ENCODE assay signal across 18 cellular contexts in genomic region chr20:24406761-24407550, GRCh38.
DNase-seq lines count a peak whose midpoint lies in the region; ATAC-seq and TF ChIP-seq lines count a peak whose summit lies in the region.
"Had no signal": no experiment of that assay in that cellular context is flagged by ENCODE, and none has a peak within 500 bp of the region (broad histone marks: within the 10 kb centered on the region; RNA-seq: fewer than 3 reads in every experiment).

No MANE protein-coding gene starts in this region.

- H3K9me3 Mint-ChIP-seq in activated CD8-positive, alpha-beta T cell treated with anti-CD3 and anti-CD28 coated beads for 36 hours, result no peaks in the 10 kb centered on the region
- peaks cover 3% of the 10 kb centered on the region for H3K9me3 Mint-ChIP-seq in chondrocyte (ENCODE audit: low read depth)

- intact Hi-C loops in activated CD8-positive, alpha-beta T cell treated with anti-CD3 and anti-CD28 coated beads for 36 hours (cut with micrococcal nuclease), result no loop called here

- no peaks in the 10 kb centered on the region for H3K4me1 ChIP-seq in foreskin keratinocyte
- H3K4me1 ChIP-seq: psoas muscle, transverse colon had no signal

- CTCF ChIA-PET in activated CD8-positive, alpha-beta T cell treated with anti-CD3 and anti-CD28 coated beads for 36 hours (lab: Charles Lee), result no interaction called here

- ATAC-seq in GM19463 (IDR thresholded peaks at IDR 0.05; ENCODE audit: unreplicated experiment), result peak; percentile 86
- ATAC-seq in activated CD8-positive, alpha-beta T cell treated with anti-CD3 and anti-CD28 coated beads for 36 hours, result peak; percentile 85
- ATAC-seq in foreskin keratinocyte, result peak; percentile 57
- ATAC-seq in HG02981 (IDR thresholded peaks at IDR 0.05; ENCODE audit: unreplicated experiment), result no peak
- ATAC-seq: K562, psoas muscle had no signal

- peak overlapping the region; percentile 83 for H3K27ac Mint-ChIP-seq in activated CD8-positive, alpha-beta T cell treated with anti-CD3 and anti-CD28 coated beads for 36 hours
- no peak overlapping the region for H3K27ac Mint-ChIP-seq in chondrocyte (ENCODE audit: unreplicated experiment)
- H3K27ac Mint-ChIP-seq: B cell had no signal

- H3K27ac ChIP-seq in foreskin keratinocyte, result no peak overlapping the region
- H3K27ac ChIP-seq: psoas muscle, transverse colon had no signal

- H3K36me3 Mint-ChIP-seq in activated CD8-positive, alpha-beta T cell treated with anti-CD3 and anti-CD28 coated beads for 36 hours (ENCODE audit: low read depth), result no peaks in the 10 kb centered on the region
- no peaks in the 10 kb centered on the region for H3K36me3 Mint-ChIP-seq in chondrocyte (ENCODE audit: low read depth)

- no peak overlapping the region for H3K4me3 Mint-ChIP-seq in activated CD8-positive, alpha-beta T cell treated with anti-CD3 and anti-CD28 coated beads for 36 hours
- no peak overlapping the region for H3K4me3 Mint-ChIP-seq in chondrocyte (ENCODE audit: unreplicated experiment)
- H3K4me3 Mint-ChIP-seq: B cell had no signal

- H3K4me1 Mint-ChIP-seq in activated CD8-positive, alpha-beta T cell treated with anti-CD3 and anti-CD28 coated beads for 36 hours (ENCODE audit: low read depth), result peaks cover 19% of the 10 kb centered on the region
- H3K4me1 Mint-ChIP-seq in chondrocyte (ENCODE audit: low read depth), result peaks cover 32% of the 10 kb centered on the region
- H3K4me1 Mint-ChIP-seq: B cell had no signal

- DNase-seq in Ammon's horn (ENCODE audit: low spot score) (peak; percentile 47), foreskin keratinocyte (peak; percentile 22 to 49), cortex of kidney (lab: John Stamatoyannopoulos, UW) (no peak), HuH-7 (ENCODE audit: low spot score) (no peak), chondrocyte (ENCODE audit: low spot score) (no peak)
- DNase-seq in activated CD8-positive, alpha-beta T cell treated with anti-CD3 and anti-CD28 coated beads for 36 hours, result no peak
- DNase-seq: activated CD4-positive, alpha-beta T cell treated with anti-CD3 and anti-CD28 coated beads, Interleukin-2, amount 50 U/mL, for 4 hours; hippocampal formation; NCI-H1930; NCI-H774; psoas muscle; Right ventricle myocardium superior; T1000; transverse colon had no signal

- H3K27me3 Mint-ChIP-seq in activated CD8-positive, alpha-beta T cell treated with anti-CD3 and anti-CD28 coated beads for 36 hours, result no peaks in the 10 kb centered on the region
- H3K27me3 Mint-ChIP-seq in chondrocyte (ENCODE audit: low read depth), result peaks cover 14% of the 10 kb centered on the region

- H3K27me3 ChIP-seq in foreskin keratinocyte, result no peaks in the 10 kb centered on the region
- H3K27me3 ChIP-seq: transverse colon had no signal

- POLR2A ChIA-PET in activated CD8-positive, alpha-beta T cell treated with anti-CD3 and anti-CD28 coated beads for 36 hours (lab: Charles Lee), result interaction anchor here (0.6 kb wide), 1 partner anchor 38 kb away, joined by 3 read pairs; no protein-coding TSS in a partner anchor

- no peak for TF ChIP-seq CTCF in activated CD8-positive, alpha-beta T cell treated with anti-CD3 and anti-CD28 coated beads for 36 hours (IDR thresholded peaks at IDR 0.05)
- TF ChIP-seq CTCF in foreskin keratinocyte (conservative IDR thresholded peaks at IDR 0.05), result no peak
- TF ChIP-seq CTCF in chondrocyte (IDR thresholded peaks at IDR 0.05), result no peak

Comparison
In these comparisons a context has a peak if more than half of its experiments do, and no peak if none do; other contexts are left out.
1. DNase-seq: peak in Ammon's horn (single experiment) and foreskin keratinocyte (2 of 2); none in activated CD8-positive, alpha-beta T cell treated with anti-CD3 and anti-CD28 coated beads for 36 hours (single experiment), cortex of kidney (single experiment), HuH-7 (single experiment) and chondrocyte (single experiment).